ENCODE assay signal across 15 cellular contexts in the genomic region with DNA sequence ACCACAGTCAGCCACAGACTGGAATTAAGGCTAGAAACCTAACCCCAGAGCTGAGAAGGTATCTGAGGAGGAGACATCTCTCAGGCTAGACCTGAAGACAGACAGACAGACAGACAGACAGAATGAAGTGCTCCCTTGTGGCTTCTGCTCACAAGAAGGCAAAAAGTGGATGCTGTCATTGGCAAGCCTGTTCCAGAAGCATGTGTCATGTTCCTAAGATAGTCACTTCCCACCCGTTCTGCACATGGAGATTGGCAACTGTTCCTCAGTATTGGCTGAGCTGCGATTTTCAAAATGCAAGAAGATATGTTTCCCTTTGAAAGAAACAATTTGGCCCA.
A peak's percentile ranks its signal among the peaks of the same experiment; 100 is the strongest.
DNase-seq lines count a peak whose midpoint lies in the region; ATAC-seq, FAIRE-seq and TF ChIP-seq lines count a peak whose summit lies in the region.
"Had no signal": no experiment of that assay in that cellular context is flagged by ENCODE, and none has a peak within 500 bp of the region (broad histone marks: within the 10 kb centered on the region; RNA-seq: fewer than 3 reads in every experiment).

No MANE protein-coding gene starts in this region.

- FAIRE-seq in bronchial epithelial cell (lab: Jason Lieb, UNC) = peak; percentile 52
- FAIRE-seq: A549 had no signal

- H3K4me1 ChIP-seq in right cardiac atrium (ENCODE audit: control insufficient read depth, insufficient read depth, low read length) (peaks cover 13% of the 10 kb centered on the region), aorta (ENCODE audit: control insufficient read depth in 1 of 2, insufficient read depth in 2 of 2, low read length in 2 of 2) (peaks cover 9 to 12% of the 10 kb centered on the region in 2 donors)

- no peak for DNase-seq in Right ventricle myocardium inferior (ENCODE audit: missing footprints)
- no peak for DNase-seq in cardiac septum (ENCODE audit: low spot score)
- peak; percentile 38 for DNase-seq in bronchial epithelial cell (ENCODE audit: low read depth)
- DNase-seq in right cardiac atrium = peak in 1 of 3 donors; percentile 33
- no peak for DNase-seq in aorta
- no peak for DNase-seq in NCI-H1436 (lab: John Stamatoyannopoulos, UW)
- DNase-seq: activated CD4-positive, CD25-positive, alpha-beta regulatory T cell treated with anti-CD3 and anti-CD28 coated beads, Interleukin-2, amount 50 U/mL, for 72 hours; activated T-cell treated with anti-CD3 and anti-CD28 coated beads, Interleukin-2, amount 50 U/mL, for 1 hour; NCI-H1930; NK-92 treated with Interleukin-12 subunit alpha and Interleukin-12 subunit beta, amount 100 ng/mL, for 24 hours; spleen had no signal

- WGBS in right cardiac atrium = 36% methylated on average over 2 of the region's 2 CpGs
- 2 to 8% methylated on average over 2 of the region's 2 CpGs for WGBS in aorta, 2 donors

- peak; percentile 69 for ATAC-seq in Right ventricle myocardium inferior
- peak; percentile 69 to 75 for ATAC-seq in right cardiac atrium
- ATAC-seq in aorta (ENCODE audit: low FRiP score) = peak; percentile 69
- ATAC-seq in esophagus mucosa = no peak
- no peak for ATAC-seq in HG03139 (IDR thresholded peaks at IDR 0.05; ENCODE audit: unreplicated experiment)

- intact Hi-C loops in Right ventricle myocardium inferior (cut with DNase I) (loop anchor here (5.0 kb wide), 1 partner anchor 174 kb away; no protein-coding TSS in a partner anchor), cardiac septum (cut with DNase I) (loop anchor here (5.0 kb wide), 1 partner anchor 74 kb away; no protein-coding TSS in a partner anchor), right cardiac atrium (cut with DNase I) (no loop called here), aorta (cut with DNase I) (no loop called here)

- H3K4me3 ChIP-seq in bronchial epithelial cell (ENCODE audit: low read depth, low read length) = no peak overlapping the region
- H3K4me3 ChIP-seq in right cardiac atrium (ENCODE audit: low read length) = no peak overlapping the region
- no peak overlapping the region for H3K4me3 ChIP-seq in aorta (ENCODE audit: low read length in 2 of 2)
- H3K4me3 ChIP-seq: A549, spleen had no signal

- no peaks in the 10 kb centered on the region for H3K9me3 ChIP-seq in right cardiac atrium (ENCODE audit: control insufficient read depth, low read length)
- no peaks in the 10 kb centered on the region for H3K9me3 ChIP-seq in aorta (ENCODE audit: control insufficient read depth, low read length)
- H3K9me3 ChIP-seq: A549, spleen had no signal

- H3K36me3 ChIP-seq in bronchial epithelial cell (ENCODE audit: control insufficient read depth, insufficient read depth, low read length) (no peaks in the 10 kb centered on the region), aorta (ENCODE audit: control insufficient read depth in 1 of 2, insufficient read depth in 2 of 2, low read length in 1 of 2) (no peaks in the 10 kb centered on the region)
- H3K36me3 ChIP-seq: spleen had no signal

- H3K27ac ChIP-seq in right cardiac atrium (ENCODE audit: low read length) (no peak overlapping the region), aorta (ENCODE audit: low read depth in 1 of 2, low read length in 2 of 2) (peak overlapping the region; percentile 83 to 91)
- H3K27ac ChIP-seq: A549, epithelial cell of prostate, spleen had no signal

- TF ChIP-seq CTCF in bronchial epithelial cell (IDR thresholded peaks at IDR 0.05; ENCODE audit: insufficient read depth, low read length, severe bottlenecking) = no peak

- no peaks in the 10 kb centered on the region for H3K27me3 ChIP-seq in bronchial epithelial cell (ENCODE audit: control insufficient read depth, insufficient read depth, low read length)
- no peaks in the 10 kb centered on the region for H3K27me3 ChIP-seq in right cardiac atrium (ENCODE audit: control insufficient read depth, insufficient read depth)
- no peaks in the 10 kb centered on the region for H3K27me3 ChIP-seq in aorta (ENCODE audit: control insufficient read depth in 1 of 2, insufficient read depth in 2 of 2, low read length in 1 of 2)
- H3K27me3 ChIP-seq: spleen had no signal

Comparison
In these comparisons a context has a peak if more than half of its experiments do, and no peak if none do; other contexts are left out.
1. intact Hi-C loops: an anchor here in Right ventricle myocardium inferior (5.0 kb wide) and cardiac septum (5.0 kb wide); none called in right cardiac atrium and aorta.
2. ATAC-seq: peak in Right ventricle myocardium inferior (single experiment), right cardiac atrium (2 of 2) and aorta (single experiment); none in esophagus mucosa (single experiment) and HG03139 (single experiment).